Comparison of ENCODE assay signal across 36 cellular contexts in genomic region chr6:35272005-35272404, GRCh38. TPM values are rescaled to one million over a fixed set of nuclear protein-coding genes. Genes with fewer than 3 reads are reported as not detected.
"Had no signal": no experiment of that assay in that cellular context is flagged by ENCODE, and none has a peak within 500 bp of the region (broad histone marks: within the 10 kb centered on the region; RNA-seq: fewer than 3 reads in every experiment).

No MANE protein-coding gene starts in this region.

- H3K36me3 ChIP-seq: MG63 had no signal

- H3K4me3 ChIP-seq: MG63 had no signal

- H3K9me3 ChIP-seq: MG63 had no signal

- H3K27me3 ChIP-seq: MG63 had no signal

- DNase-seq: Kasumi-1, MG63, MM.1S, MV-4-11, NCI-H1048, NCI-H1092, NCI-H1092 treated with DMSO at 0.1 percent for 48 hours, NCI-H1105, NCI-H1105 treated with DMSO at 0.1 percent for 48 hours, NCI-H1417, NCI-H1417 treated with DMSO at 0.1 percent for 48 hours, NCI-H1436, NCI-H1436 treated with DMSO at 0.1 percent for 48 hours, NCI-H146, NCI-H1694, NCI-H1694 treated with DMSO at 0.1 percent for 48 hours, NCI-H187, NCI-H187 treated with DMSO at 0.1 percent for 48 hours, NCI-H1930, NCI-H2029, NCI-H2029 treated with DMSO at 0.1 percent for 48 hours, NCI-H2081, NCI-H2081 treated with DMSO at 0.1 percent for 48 hours, NCI-H2107, NCI-H2171, NCI-H2171 treated with DMSO at 0.1 percent for 48 hours, NCI-H2227 treated with DMSO at 0.1 percent for 48 hours, NCI-H226, NCI-H345, NCI-H446, NCI-H446 treated with DMSO at 0.1 percent for 48 hours, NCI-H510A, NCI-H510A treated with DMSO at 0.1 percent for 48 hours, NCI-H524, NCI-H524 treated with DMSO at 0.1 percent for 48 hours had no signal

RNA-seq across cellular contexts. Expression of gene SCUBE3, which starts 58.2 kb away (rescaled TPM):
- total RNA-seq: MCF 10A had no signal
